Comparison of ENCODE assay signal across 20 cellular contexts in genomic region chr7:50721661-50722259, GRCh38.
DNase-seq lines count a peak whose midpoint lies in the region; ATAC-seq, FAIRE-seq and TF ChIP-seq lines count a peak whose summit lies in the region.
"Had no signal": no experiment of that assay in that cellular context is flagged by ENCODE, and none has a peak within 500 bp of the region (broad histone marks: within the 10 kb centered on the region; RNA-seq: fewer than 3 reads in every experiment).

No MANE protein-coding gene starts in this region.

- H3K79me2 ChIP-seq in PC-3 (ENCODE audit: low read length) (peaks cover 39% of the 10 kb centered on the region), endothelial cell of umbilical vein (ENCODE audit: control insufficient read depth, insufficient read depth, low read length) (peaks cover 94% of the 10 kb centered on the region)

- H3K9ac ChIP-seq in PC-3 (ENCODE audit: low read length): no peak overlapping the region
- H3K9ac ChIP-seq in endothelial cell of umbilical vein (replicated peaks; ENCODE audit: extremely low read depth, insufficient read depth, low read length): no peak overlapping the region

- ATAC-seq in PC-3: peak; percentile 25
- ATAC-seq: T-cell had no signal

- peak; percentile 8 for FAIRE-seq in endothelial cell of umbilical vein (lab: Jason Lieb, UNC)
- FAIRE-seq: GM12892 had no signal

- H3K4me1 ChIP-seq in PC-3 (ENCODE audit: insufficient read depth, low read length) (peaks cover 14% of the 10 kb centered on the region; the same call in 1 of the 2 replicates), endothelial cell of umbilical vein (ENCODE audit: control insufficient read depth, extremely low read depth, insufficient read depth, low read length) (peaks cover 55% of the 10 kb centered on the region), esophagus muscularis mucosa (peaks cover 33 to 55% (median 47%) of the 10 kb centered on the region in 4 donors)

- H3K4me2 ChIP-seq in PC-3 (ENCODE audit: low read length): no peak overlapping the region
- H3K4me2 ChIP-seq in endothelial cell of umbilical vein (ENCODE audit: insufficient read depth, low read length): no peak overlapping the region

- TF ChIP-seq CTCF in PC-3 (conservative IDR thresholded peaks at IDR 0.05; ENCODE audit: low read depth, low read length): no peak
- TF ChIP-seq CTCF in endothelial cell of umbilical vein (IDR thresholded peaks at IDR 0.05; ENCODE audit: extremely low read depth in 1 of 2, insufficient read depth in 1 of 2, low read depth in 1 of 2, low read length in 2 of 2): no peak
- TF ChIP-seq CTCF in esophagus muscularis mucosa (IDR thresholded peaks at IDR 0.05): no peak

- TF ChIP-seq POLR2A in endothelial cell of umbilical vein (IDR thresholded peaks at IDR 0.05; ENCODE audit: low read depth, low read length): no peak
- TF ChIP-seq POLR2A in esophagus muscularis mucosa (IDR thresholded peaks at IDR 0.05; ENCODE audit: low read depth): no peak

- H3K9me1 ChIP-seq in endothelial cell of umbilical vein (replicated peaks; ENCODE audit: control insufficient read depth, extremely low read depth, insufficient read depth, low read length): no peaks in the 10 kb centered on the region

- intact Hi-C loops in PC-3 (cut with micrococcal nuclease) (no loop called here), endothelial cell of umbilical vein (cut with micrococcal nuclease) (no loop called here), esophagus muscularis mucosa (cut with DNase I) (no loop called here)

- no peaks in the 10 kb centered on the region for H4K20me1 ChIP-seq in PC-3 (ENCODE audit: low read length)
- H4K20me1 ChIP-seq in endothelial cell of umbilical vein (replicated peaks; ENCODE audit: control insufficient read depth, extremely low read depth, insufficient read depth, low read length): peaks cover 9% of the 10 kb centered on the region

- BruUV-seq in PC-3 (replicated peaks; lab: Mats Ljungman, UMichigan) (no TSS peak), endothelial cell of umbilical vein (replicated peaks; lab: Mats Ljungman, UMichigan) (no TSS peak)

- H3K9me3 ChIP-seq in PC-3 (ENCODE audit: low read length) (no peaks in the 10 kb centered on the region), endothelial cell of umbilical vein (replicated peaks; ENCODE audit: control insufficient read depth, insufficient read depth, low read length) (no peaks in the 10 kb centered on the region), esophagus muscularis mucosa (no peaks in the 10 kb centered on the region)
- H3K9me3 ChIP-seq: esophagus squamous epithelium, vagina had no signal

- POLR2A ChIA-PET in PC-3 (lab: Charles Lee; ENCODE audit: unreplicated experiment): interaction anchor here (0.6 kb wide), 1 partner anchor 15 kb away, joined by 4 read pairs; no protein-coding TSS in a partner anchor
- POLR2A ChIA-PET in endothelial cell of umbilical vein (lab: Charles Lee): no interaction called here

- peak; percentile 57 for DNase-seq in A172 (ENCODE audit: low spot score)
- no peak for DNase-seq in PC-3
- no peak for DNase-seq in endothelial cell of umbilical vein (ENCODE audit: low read depth, low spot score)
- peak; percentile 64 for DNase-seq in mucosa of gallbladder (ENCODE audit: low spot score)
- no peak for DNase-seq in DMS153 treated with DMSO at 0.1 percent for 48 hours (lab: John Stamatoyannopoulos, UW; ENCODE audit: unreplicated experiment)
- no peak for DNase-seq in epidermal melanocyte (ENCODE audit: insufficient read length, low spot score)
- DNase-seq in stimulated activated CD4-positive, alpha-beta T cell treated with anti-CD3 and anti-CD28 coated beads, Interleukin-4, amount 100 ng/mL, for 24 hours: no peak
- no peak for DNase-seq in esophagus muscularis mucosa (ENCODE audit: extremely low spot score)
- DNase-seq: activated CD8-positive, alpha-beta memory T cell treated with anti-CD3 and anti-CD28 coated beads for 24 hours; amygdala; cortex of kidney; esophagus squamous epithelium; GDM1; hippocampal formation; NCI-H1105; NCI-H748 treated with DMSO at 0.1 percent for 48 hours; T-cell had no signal

- H2AFZ ChIP-seq in PC-3 (ENCODE audit: low read length) (no peak overlapping the region), endothelial cell of umbilical vein (ENCODE audit: low read depth, low read length) (no peak overlapping the region)

- TF ChIP-seq EP300 in esophagus muscularis mucosa (IDR thresholded peaks at IDR 0.05): no peak

- H3K9me2 ChIP-seq in PC-3 (replicated peaks; ENCODE audit: low read length): no peaks in the 10 kb centered on the region

- no peaks in the 10 kb centered on the region for H3K36me3 ChIP-seq in PC-3 (ENCODE audit: low read depth, low read length)
- H3K36me3 ChIP-seq in endothelial cell of umbilical vein (ENCODE audit: control insufficient read depth in 2 of 2, extremely low read depth in 1 of 2, insufficient read depth in 2 of 2, low read length in 2 of 2): peaks cover 0 to 13% of the 10 kb centered on the region in 2 experiments
- peaks cover 0 to 4% (median 0%) of the 10 kb centered on the region in 4 donors for H3K36me3 ChIP-seq in esophagus muscularis mucosa
- H3K36me3 ChIP-seq: esophagus squamous epithelium, vagina had no signal

- H3K27ac ChIP-seq in PC-3 (ENCODE audit: low read length) (no peak overlapping the region), endothelial cell of umbilical vein (ENCODE audit: insufficient read depth, low read depth, low read length) (no peak overlapping the region), esophagus muscularis mucosa (replicated peaks in 1 of 4) (no peak overlapping the region)
- H3K27ac ChIP-seq: vagina, VCaP had no signal

- CTCF ChIA-PET in PC-3 (lab: Charles Lee): no interaction called here
- CTCF ChIA-PET in endothelial cell of umbilical vein (lab: Charles Lee): interaction anchor here (1.2 to 3.4 kb wide), 2 partner anchors 10 to 420 kb away, joined by 3 to 17 read pairs; no protein-coding TSS in a partner anchor

- H3K4me3 ChIP-seq in PC-3 (ENCODE audit: low read length): no peak overlapping the region
- no peak overlapping the region for H3K4me3 ChIP-seq in endothelial cell of umbilical vein (replicated peaks in 1 of 3; ENCODE audit: insufficient read depth in 1 of 3, low read depth in 1 of 3, low read length in 3 of 3)
- no peak overlapping the region for H3K4me3 ChIP-seq in esophagus muscularis mucosa
- H3K4me3 ChIP-seq: esophagus squamous epithelium, vagina had no signal

- dilution Hi-C loops in endothelial cell of umbilical vein (cut with MboI; ENCODE audit: extremely low pct_ligation_motif_present, low sequenced_read_pairs): no loop called here

- 63% methylated on average over 10 of the region's 10 CpGs for WGBS in esophagus muscularis mucosa

- H3K27me3 ChIP-seq in PC-3 (ENCODE audit: low read length): no peaks in the 10 kb centered on the region
- no peaks in the 10 kb centered on the region for H3K27me3 ChIP-seq in endothelial cell of umbilical vein (ENCODE audit: control insufficient read depth in 2 of 2, insufficient read depth in 2 of 2, low read length in 2 of 2)
- no peaks in the 10 kb centered on the region for H3K27me3 ChIP-seq in esophagus muscularis mucosa
- H3K27me3 ChIP-seq: esophagus squamous epithelium, vagina had no signal

- H3F3A ChIP-seq in PC-3 (ENCODE audit: low read length, unreplicated experiment): no peaks in the 10 kb centered on the region

TF ChIP-seq in endothelial cell of umbilical vein, 7 proteins besides CTCF, POLR2A, EP300 and RAD21:
- TF ChIP-seq POLR2AphosphoS5 (IDR thresholded peaks at IDR 0.05; ENCODE audit: insufficient read depth, low read depth, low read length): no peak
- TF ChIP-seq MYC (IDR thresholded peaks at IDR 0.05; ENCODE audit: low read depth, low read length): no peak
- no peak for TF ChIP-seq JUN (IDR thresholded peaks at IDR 0.05; ENCODE audit: borderline replicate concordance, insufficient read depth, insufficient read length, low read depth)
- TF ChIP-seq FOS (IDR thresholded peaks at IDR 0.05; ENCODE audit: borderline replicate concordance, insufficient read depth, low read length): no peak
- TF ChIP-seq EZH2 (IDR thresholded peaks at IDR 0.05; ENCODE audit: borderline replicate concordance, low read depth, low read length, severe bottlenecking): no peak
- no peak for TF ChIP-seq MAX (IDR thresholded peaks at IDR 0.05; ENCODE audit: insufficient read depth, insufficient read length)
- no peak for TF ChIP-seq GATA2 (IDR thresholded peaks at IDR 0.05; ENCODE audit: insufficient read depth, insufficient read length, low read depth, low read length)

Comparison
In these comparisons a context has a peak if more than half of its experiments do, and no peak if none do; other contexts are left out.
1. DNase-seq: peak in A172 (single experiment) and mucosa of gallbladder (single experiment); none in PC-3 (single experiment), endothelial cell of umbilical vein (single experiment), DMS153 treated with DMSO at 0.1 percent for 48 hours (single experiment), epidermal melanocyte (single experiment), stimulated activated CD4-positive, alpha-beta T cell treated with anti-CD3 and anti-CD28 coated beads, Interleukin-4, amount 100 ng/mL, for 24 hours (single experiment) and esophagus muscularis mucosa (single experiment).